9 cellular contexts compared by ENCODE assay signal in the genomic region with DNA sequence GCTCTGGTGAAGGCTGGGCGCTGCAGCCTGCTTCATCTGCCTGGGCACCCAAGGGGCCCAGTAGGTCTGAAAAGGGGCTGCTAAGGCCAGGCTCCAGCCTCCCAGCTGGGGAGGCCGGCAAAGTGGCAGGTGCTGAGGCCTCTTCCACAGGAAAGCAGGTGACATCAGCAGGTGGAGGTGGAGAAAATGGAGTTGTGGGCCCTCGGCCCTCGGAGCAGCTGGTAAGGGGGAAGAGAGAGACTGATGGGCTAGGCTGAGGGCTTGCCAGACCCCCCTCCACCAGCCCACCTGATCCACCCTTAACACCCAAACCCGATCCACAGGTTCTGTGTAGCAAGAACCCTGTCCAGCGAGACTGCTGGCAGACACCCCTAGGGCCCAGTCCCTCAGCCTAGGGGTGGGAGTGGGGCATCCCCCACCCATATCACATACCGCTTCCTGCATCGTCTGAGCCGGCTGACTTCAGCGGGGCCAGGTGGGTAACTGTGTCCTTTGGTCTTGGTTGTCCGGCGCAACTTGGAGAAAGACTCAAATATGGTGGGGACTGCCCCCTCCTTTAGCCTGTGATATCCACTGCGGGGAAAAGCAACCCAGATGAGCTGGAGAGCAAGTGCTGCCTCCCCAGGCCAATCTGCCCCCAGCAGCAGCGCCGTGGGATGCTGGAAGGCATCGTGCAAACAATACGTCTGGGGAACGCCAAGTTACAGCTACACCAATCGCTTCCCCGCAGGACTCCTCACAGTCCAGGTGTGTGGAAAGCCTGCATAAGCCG. TPM values are rescaled to one million over a fixed set of nuclear protein-coding genes. Genes with fewer than 3 reads are reported as not detected.
A peak's percentile ranks its signal among the peaks of the same experiment; 100 is the strongest.
DNase-seq lines count a peak whose midpoint lies in the region; ATAC-seq and TF ChIP-seq lines count a peak whose summit lies in the region.
"Had no signal": no experiment of that assay in that cellular context is flagged by ENCODE, and none has a peak within 500 bp of the region (broad histone marks: within the 10 kb centered on the region; RNA-seq: fewer than 3 reads in every experiment).

No MANE protein-coding gene starts in this region.

- H3K4me1 ChIP-seq in CD4-positive, CD25-positive, alpha-beta regulatory T cell (ENCODE audit: control insufficient read depth, insufficient read depth, low read length, poor library complexity, severe bottlenecking): peaks cover 27% of the 10 kb centered on the region
- H3K4me1 ChIP-seq in Loucy (ENCODE audit: insufficient read depth, low read length, poor library complexity, severe bottlenecking): peaks cover 19% of the 10 kb centered on the region

- intact Hi-C loops in natural killer cell (cut with micrococcal nuclease): no loop called here

- H3K4me3 Mint-ChIP-seq in CD4-positive, CD25-positive, alpha-beta regulatory T cell: peak overlapping the region; percentile 94 to 99 (median 97)
- peak overlapping the region; percentile 94 for H3K4me3 Mint-ChIP-seq in central memory CD8-positive, alpha-beta T cell
- peak overlapping the region; percentile 59 for H3K4me3 Mint-ChIP-seq in natural killer cell

- peaks cover 0 to 1% (median 0%) of the 10 kb centered on the region in 7 donors for H3K9me3 Mint-ChIP-seq in CD4-positive, CD25-positive, alpha-beta regulatory T cell
- no peaks in the 10 kb centered on the region for H3K9me3 Mint-ChIP-seq in central memory CD8-positive, alpha-beta T cell
- H3K9me3 Mint-ChIP-seq in natural killer cell: no peaks in the 10 kb centered on the region

- peak overlapping the region; percentile 74 for H3K4me3 ChIP-seq in CD4-positive, CD25-positive, alpha-beta regulatory T cell (ENCODE audit: low read depth, low read length)
- peak overlapping the region; percentile 95 for H3K4me3 ChIP-seq in Loucy (ENCODE audit: low read length, poor library complexity, severe bottlenecking)

- peak overlapping the region; percentile 86 for H3K4me2 ChIP-seq in Loucy (ENCODE audit: low read depth, low read length, poor library complexity, severe bottlenecking)

- peaks cover 17% of the 10 kb centered on the region for H3K36me3 ChIP-seq in CD4-positive, CD25-positive, alpha-beta regulatory T cell (ENCODE audit: control insufficient read depth, insufficient read depth, low read length)
- no peaks in the 10 kb centered on the region; the same call in 1 of the 2 replicates for H3K36me3 ChIP-seq in Loucy (ENCODE audit: insufficient read depth, low read length)

- peak overlapping the region; percentile 97 for H3K9ac ChIP-seq in Loucy (ENCODE audit: low read depth, low read length, poor library complexity, severe bottlenecking)

- H3K36me3 Mint-ChIP-seq in CD4-positive, CD25-positive, alpha-beta regulatory T cell: peaks cover 4% of the 10 kb centered on the region
- peaks cover 33% of the 10 kb centered on the region for H3K36me3 Mint-ChIP-seq in central memory CD8-positive, alpha-beta T cell (ENCODE audit: insufficient read depth)
- H3K36me3 Mint-ChIP-seq in natural killer cell: no peaks in the 10 kb centered on the region

- H3K27ac Mint-ChIP-seq in CD4-positive, CD25-positive, alpha-beta regulatory T cell: peak overlapping the region; percentile 96 to 99 (median 99)
- H3K27ac Mint-ChIP-seq in central memory CD8-positive, alpha-beta T cell (ENCODE audit: low read depth): peak overlapping the region; percentile 98
- H3K27ac Mint-ChIP-seq in natural killer cell: peak overlapping the region; percentile 98 to 99

- no peaks in the 10 kb centered on the region for H3K27me3 ChIP-seq in CD4-positive, CD25-positive, alpha-beta regulatory T cell (ENCODE audit: control insufficient read depth, insufficient read depth, low read length)
- no peaks in the 10 kb centered on the region for H3K27me3 ChIP-seq in Loucy (ENCODE audit: insufficient read depth, low read length, poor library complexity, severe bottlenecking)

- H3K27me3 Mint-ChIP-seq in CD4-positive, CD25-positive, alpha-beta regulatory T cell: no peaks in the 10 kb centered on the region
- H3K27me3 Mint-ChIP-seq in central memory CD8-positive, alpha-beta T cell: no peaks in the 10 kb centered on the region
- no peaks in the 10 kb centered on the region for H3K27me3 Mint-ChIP-seq in natural killer cell (ENCODE audit: low read depth in 2 of 2)

- peak overlapping the region; percentile 99 for H3K27ac ChIP-seq in CD4-positive, CD25-positive, alpha-beta regulatory T cell (ENCODE audit: insufficient read depth, low read length, poor library complexity, severe bottlenecking)

- peaks cover 5 to 53% (median 18%) of the 10 kb centered on the region in 4 donors for H3K4me1 Mint-ChIP-seq in CD4-positive, CD25-positive, alpha-beta regulatory T cell
- peaks cover 29% of the 10 kb centered on the region for H3K4me1 Mint-ChIP-seq in central memory CD8-positive, alpha-beta T cell
- H3K4me1 Mint-ChIP-seq in natural killer cell: peaks cover 26 to 33% of the 10 kb centered on the region in 2 donors

- TF ChIP-seq CTCF in Loucy (conservative IDR thresholded peaks at IDR 0.05; ENCODE audit: low read length) (no peak), natural killer cell (IDR thresholded peaks at IDR 0.05) (no peak)

- H3K9me3 ChIP-seq in CD4-positive, CD25-positive, alpha-beta regulatory T cell (ENCODE audit: control insufficient read depth in 2 of 2, low read length in 2 of 2): no peaks in the 10 kb centered on the region
- H3K9me3 ChIP-seq in Loucy (ENCODE audit: insufficient read depth, low read depth, low read length): no peaks in the 10 kb centered on the region

- peaks cover 34% of the 10 kb centered on the region for H3K79me2 ChIP-seq in Loucy (ENCODE audit: insufficient read depth, low read length)

- peaks cover 3% of the 10 kb centered on the region for H3F3A ChIP-seq in Loucy (ENCODE audit: low read depth)

- H2AFZ ChIP-seq in Loucy (ENCODE audit: low read length): no peak overlapping the region

- DNase-seq in CD4-positive, CD25-positive, alpha-beta regulatory T cell: no peak
- no peak for DNase-seq in central memory CD8-positive, alpha-beta T cell (ENCODE audit: low spot score in 2 of 2)
- DNase-seq in natural killer cell (no peak), NCI-H2029 (lab: John Stamatoyannopoulos, UW) (no peak), SIG-M5 treated with dmso at 0.1 percent for 504 hours (lab: John Stamatoyannopoulos, UW; ENCODE audit: unreplicated experiment) (no peak)

- ATAC-seq in CD4-positive, CD25-positive, alpha-beta regulatory T cell (ENCODE audit: low read depth in 2 of 2): no peak
- ATAC-seq in central memory CD8-positive, alpha-beta T cell (replicated peaks; ENCODE audit: extremely low read depth, poor library complexity, severe bottlenecking): no peak
- ATAC-seq in natural killer cell: no peak
- no peak for ATAC-seq in HG03175 (IDR thresholded peaks at IDR 0.05; ENCODE audit: unreplicated experiment)
- no peak for ATAC-seq in GM19035 (IDR thresholded peaks at IDR 0.05; ENCODE audit: unreplicated experiment)

- H4K20me1 ChIP-seq in Loucy (ENCODE audit: insufficient read depth, low read length, poor library complexity, severe bottlenecking): peaks cover 18% of the 10 kb centered on the region

- no peaks in the 10 kb centered on the region for H3K9me2 ChIP-seq in Loucy (replicated peaks; ENCODE audit: low read depth, low read length)

RNA-seq across cellular contexts. Expression of a gene that starts 1.5 kb away (rescaled TPM):
- 41.7 TPM for total RNA-seq in CD4-positive, CD25-positive, alpha-beta regulatory T cell
- 10 to 100 TPM; 38.5 to 58.0 (median 47.4) TPM for polyA plus RNA-seq in CD4-positive, CD25-positive, alpha-beta regulatory T cell
- 10 to 100 TPM; 24.1 to 40.0 (median 26.8) TPM for total RNA-seq in natural killer cell

RNA-seq across cellular contexts. Expression of a gene that starts 14.6 kb away (rescaled TPM):
- 0.59 TPM for total RNA-seq in CD4-positive, CD25-positive, alpha-beta regulatory T cell
- under 1 TPM in 1 of 4 donors, not detected in 3; 0.10 TPM for polyA plus RNA-seq in CD4-positive, CD25-positive, alpha-beta regulatory T cell
- under 1 TPM; 0.14 to 0.93 (median 0.18) TPM for total RNA-seq in natural killer cell

RNA-seq across cellular contexts. Expression of a gene that starts 18.3 kb away (rescaled TPM):
- total RNA-seq in CD4-positive, CD25-positive, alpha-beta regulatory T cell: 69.4 TPM
- 10 to 100 TPM in 3 of 4 donors, 1 to 10 TPM in 1; 9.6 to 12.1 (median 11.7) TPM for polyA plus RNA-seq in CD4-positive, CD25-positive, alpha-beta regulatory T cell
- 10 to 100 TPM; 71.9 to 85.0 (median 82.0) TPM for total RNA-seq in natural killer cell

RNA-seq across cellular contexts. Expression of a gene that starts 32.0 kb away (rescaled TPM):
- total RNA-seq in CD4-positive, CD25-positive, alpha-beta regulatory T cell: not detected
- under 1 TPM in 1 of 4 donors, not detected in 3; 0.09 TPM for polyA plus RNA-seq in CD4-positive, CD25-positive, alpha-beta regulatory T cell
- not detected for total RNA-seq in natural killer cell
- total RNA-seq: HT1080 had no signal

RNA-seq across cellular contexts. Expression of a gene that starts 33.3 kb away (rescaled TPM):
- total RNA-seq in CD4-positive, CD25-positive, alpha-beta regulatory T cell: 0.49 TPM
- not detected for polyA plus RNA-seq in CD4-positive, CD25-positive, alpha-beta regulatory T cell
- 1 to 10 TPM; 1.5 to 2.3 (median 2.2) TPM for total RNA-seq in natural killer cell
- total RNA-seq: HT1080 had no signal
